ENCODE assay signal across 25 cellular contexts in genomic region chr5:3252235-3252634, GRCh38.
"Had no signal": no experiment of that assay in that cellular context is flagged by ENCODE, and none has a peak within 500 bp of the region (broad histone marks: within the 10 kb centered on the region; RNA-seq: fewer than 3 reads in every experiment).

No MANE protein-coding gene starts in this region.

- H3K9me3 ChIP-seq: MG63 had no signal

- H3K36me3 ChIP-seq: MG63, SJSA1 had no signal

- H3K4me3 ChIP-seq: MG63, SJSA1, SK-N-MC had no signal

- H3K27me3 ChIP-seq: SJSA1 had no signal

- ATAC-seq: HepG2 had no signal

- H3K27ac ChIP-seq: SJSA1, SK-N-MC had no signal

- DNase-seq: IMR-90, Karpas-422, KG1, MG63, NCI-H1092, NCI-H1105 treated with DMSO at 0.1 percent for 48 hours, NCI-H1417 treated with DMSO at 0.1 percent for 48 hours, NCI-H146, NCI-H1694 treated with DMSO at 0.1 percent for 48 hours, NCI-H1930, NCI-H2081, NCI-H2107, NCI-H2171, NCI-H226, NCI-H446, NCI-H510A, NCI-H524 treated with DMSO at 0.1 percent for 48 hours, NCI-H69, NCI-H774, Right ventricle myocardium superior, RPMI8226, SIG-M5 had no signal

- H3K4me1 ChIP-seq: SJSA1 had no signal
